In the genomic region with DNA sequence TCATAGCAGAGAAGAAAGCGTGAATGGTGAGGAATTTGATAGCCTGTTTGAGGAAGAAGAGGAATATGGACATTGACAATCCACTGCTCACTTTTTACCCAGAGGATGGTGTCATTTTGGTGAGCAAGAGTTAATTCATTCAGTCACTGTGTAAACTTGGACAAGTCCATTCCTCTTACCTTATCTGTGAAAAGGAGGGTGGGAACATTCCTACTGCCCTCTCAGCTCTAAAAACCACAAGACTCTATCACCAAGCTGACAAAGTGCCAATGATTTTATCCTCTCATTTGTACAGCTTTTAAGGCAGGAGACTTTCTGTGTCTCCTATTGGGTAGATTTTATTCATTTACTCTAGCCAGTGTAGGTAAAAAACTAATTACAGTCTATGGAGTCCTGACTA, we compare ENCODE assay signal across 1 cellular context.
TF ChIP-seq lines count a peak whose summit lies in the region.

No MANE protein-coding gene starts in this region.

TF ChIP-seq in IMR-90, 13 proteins besides CTCF, POLR2A, EP300 and RAD21:
- TF ChIP-seq, protein P1, sequence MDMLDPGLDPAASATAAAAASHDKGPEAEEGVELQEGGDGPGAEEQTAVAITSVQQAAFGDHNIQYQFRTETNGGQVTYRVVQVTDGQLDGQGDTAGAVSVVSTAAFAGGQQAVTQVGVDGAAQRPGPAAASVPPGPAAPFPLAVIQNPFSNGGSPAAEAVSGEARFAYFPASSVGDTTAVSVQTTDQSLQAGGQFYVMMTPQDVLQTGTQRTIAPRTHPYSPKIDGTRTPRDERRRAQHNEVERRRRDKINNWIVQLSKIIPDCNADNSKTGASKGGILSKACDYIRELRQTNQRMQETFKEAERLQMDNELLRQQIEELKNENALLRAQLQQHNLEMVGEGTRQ (IDR thresholded peaks at IDR 0.05; ENCODE audit: low read depth, low read length), result no peak
- TF ChIP-seq SMC3 (IDR thresholded peaks at IDR 0.05; ENCODE audit: low read depth, low read length) (no peak), CHD1 (IDR thresholded peaks at IDR 0.05; ENCODE audit: low read depth, low read length) (no peak), RCOR1 (IDR thresholded peaks at IDR 0.05; ENCODE audit: insufficient replicate concordance, low read length) (no peak), MAZ (IDR thresholded peaks at IDR 0.05; ENCODE audit: borderline replicate concordance, low read depth, low read length) (no peak), CEBPB (IDR thresholded peaks at IDR 0.05; ENCODE audit: low read depth, low read length) (no peak)
- TF ChIP-seq, protein P2, sequence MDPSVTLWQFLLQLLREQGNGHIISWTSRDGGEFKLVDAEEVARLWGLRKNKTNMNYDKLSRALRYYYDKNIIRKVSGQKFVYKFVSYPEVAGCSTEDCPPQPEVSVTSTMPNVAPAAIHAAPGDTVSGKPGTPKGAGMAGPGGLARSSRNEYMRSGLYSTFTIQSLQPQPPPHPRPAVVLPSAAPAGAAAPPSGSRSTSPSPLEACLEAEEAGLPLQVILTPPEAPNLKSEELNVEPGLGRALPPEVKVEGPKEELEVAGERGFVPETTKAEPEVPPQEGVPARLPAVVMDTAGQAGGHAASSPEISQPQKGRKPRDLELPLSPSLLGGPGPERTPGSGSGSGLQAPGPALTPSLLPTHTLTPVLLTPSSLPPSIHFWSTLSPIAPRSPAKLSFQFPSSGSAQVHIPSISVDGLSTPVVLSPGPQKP (IDR thresholded peaks at IDR 0.05; ENCODE audit: borderline replicate concordance, low read depth, low read length), result no peak
TF ChIP-seq in IMR-90: peak in this region for 0.
